In the genomic region with DNA sequence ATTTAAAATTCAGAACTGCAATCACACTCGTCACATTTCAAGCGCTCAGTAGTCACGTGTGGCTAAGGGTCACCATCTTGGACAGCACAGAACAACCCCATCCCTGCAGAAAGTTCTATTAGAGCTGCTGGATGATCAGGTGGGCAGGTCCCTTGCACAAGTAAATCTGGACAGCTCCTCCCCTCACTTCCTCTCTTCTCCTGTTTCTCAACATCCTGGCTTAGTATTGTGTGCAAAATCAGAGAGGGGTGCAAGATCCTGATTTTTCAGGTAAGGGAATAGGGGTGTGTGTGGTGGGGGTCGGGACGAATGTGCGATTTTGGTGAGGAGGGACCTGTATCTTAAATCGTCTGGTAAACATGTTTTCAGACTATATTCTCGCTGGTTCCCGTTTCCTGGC, we compare ENCODE assay signal across 11 cellular contexts. TPM values are rescaled to one million over a fixed set of nuclear protein-coding genes. Genes with fewer than 3 reads are reported as not detected.
DNase-seq lines count a peak whose midpoint lies in the region; ATAC-seq and TF ChIP-seq lines count a peak whose summit lies in the region.
"Had no signal": no experiment of that assay in that cellular context is flagged by ENCODE, and none has a peak within 500 bp of the region (broad histone marks: within the 10 kb centered on the region; RNA-seq: fewer than 3 reads in every experiment).

A gene (plus strand): TSS at position 223 of the 400 bp plus-strand sequence. CDS start 2,512 bp downstream, outside the sequence.

- CTCF ChIA-PET in MCF 10A (lab: Yijun Ruan, JAX), result interaction anchor here (0.6 to 1.0 kb wide), 4 partner anchors 16 to 212 kb away, joined by 3 to 5 read pairs (median 3); no protein-coding TSS in a partner anchor

- H3K36me3 Mint-ChIP-seq in MCF 10A (ENCODE audit: insufficient read depth, unreplicated experiment), result peaks cover 6% of the 10 kb centered on the region
- peaks cover 39% of the 10 kb centered on the region for H3K36me3 Mint-ChIP-seq in effector memory CD8-positive, alpha-beta T cell (ENCODE audit: insufficient read depth)
- no peaks in the 10 kb centered on the region for H3K36me3 Mint-ChIP-seq in stimulated activated memory B cell treated with anti-CD40 and anti-IgM and Interleukin-4, amounts not matched to agents 10 μg/mL and 1 μg/mL and 100 μg/mL, for 72 hours

- POLR2A ChIA-PET in MCF 10A (lab: Yijun Ruan, JAX), result no interaction called here

- H3K4me1 ChIP-seq in breast epithelium (no peaks in the 10 kb centered on the region), muscle layer of duodenum (ENCODE audit: control insufficient read depth in 1 of 2, insufficient read depth in 2 of 2, low read length in 2 of 2) (peaks cover 0 to 4% of the 10 kb centered on the region in 2 donors), uterus (no peaks in the 10 kb centered on the region), Karpas-422 (ENCODE audit: low read length) (no peaks in the 10 kb centered on the region)

- no peak within 1 kb of the TSS for H3K27ac Mint-ChIP-seq in MCF 10A (ENCODE audit: low read depth, unreplicated experiment)
- H3K27ac Mint-ChIP-seq in effector memory CD8-positive, alpha-beta T cell, result peak within 1 kb of the TSS; percentile 88 to 92
- no peak within 1 kb of the TSS for H3K27ac Mint-ChIP-seq in stimulated activated memory B cell treated with anti-CD40 and anti-IgM and Interleukin-4, amounts not matched to agents 10 μg/mL and 1 μg/mL and 100 μg/mL, for 72 hours
- H3K27ac Mint-ChIP-seq: B cell, progenitor cell of endocrine pancreas had no signal

- H3K9me3 ChIP-seq in breast epithelium (no peaks in the 10 kb centered on the region), muscle layer of duodenum (ENCODE audit: control insufficient read depth in 1 of 2, low read length in 2 of 2) (no peaks in the 10 kb centered on the region), uterus (no peaks in the 10 kb centered on the region), Karpas-422 (ENCODE audit: low read length) (no peaks in the 10 kb centered on the region)

- no peaks in the 10 kb centered on the region for H3K9me2 ChIP-seq in Karpas-422 (replicated peaks; ENCODE audit: insufficient read depth, low read length)

- peak; percentile 63 for ATAC-seq in effector memory CD8-positive, alpha-beta T cell (replicated peaks)
- no peak for ATAC-seq in stimulated activated memory B cell treated with anti-CD40 and anti-IgM and Interleukin-4, amounts not matched to agents 10 μg/mL and 1 μg/mL and 100 μg/mL, for 72 hours

- H3K9me3 Mint-ChIP-seq in MCF 10A (ENCODE audit: unreplicated experiment), result no peaks in the 10 kb centered on the region
- peaks cover under 1 to 2% of the 10 kb centered on the region in 2 donors for H3K9me3 Mint-ChIP-seq in effector memory CD8-positive, alpha-beta T cell
- no peaks in the 10 kb centered on the region for H3K9me3 Mint-ChIP-seq in stimulated activated memory B cell treated with anti-CD40 and anti-IgM and Interleukin-4, amounts not matched to agents 10 μg/mL and 1 μg/mL and 100 μg/mL, for 72 hours

- no peaks in the 10 kb centered on the region for H3K79me2 ChIP-seq in Karpas-422 (ENCODE audit: low read length)

- H3K27me3 ChIP-seq in breast epithelium, result no peaks in the 10 kb centered on the region
- no peaks in the 10 kb centered on the region for H3K27me3 ChIP-seq in muscle layer of duodenum (ENCODE audit: low read depth, low read length)
- no peaks in the 10 kb centered on the region for H3K27me3 ChIP-seq in uterus
- 0 out of 2 replicates have a peak, but pooled peaks cover 5% of the 10 kb centered on the region for H3K27me3 ChIP-seq in Karpas-422 (ENCODE audit: low read length)

- no peaks in the 10 kb centered on the region for H3K27me3 Mint-ChIP-seq in MCF 10A (ENCODE audit: insufficient read depth, unreplicated experiment)
- H3K27me3 Mint-ChIP-seq in effector memory CD8-positive, alpha-beta T cell, result no peaks in the 10 kb centered on the region
- peaks cover 36% of the 10 kb centered on the region for H3K27me3 Mint-ChIP-seq in stimulated activated memory B cell treated with anti-CD40 and anti-IgM and Interleukin-4, amounts not matched to agents 10 μg/mL and 1 μg/mL and 100 μg/mL, for 72 hours
- H3K27me3 Mint-ChIP-seq: progenitor cell of endocrine pancreas had no signal

- no peak for DNase-seq in breast epithelium (ENCODE audit: low spot score in 2 of 2)
- DNase-seq in MCF 10A (ENCODE audit: unreplicated experiment), result no peak
- no peak for DNase-seq in effector memory CD8-positive, alpha-beta T cell
- DNase-seq in uterus, result peak in 1 of 2 donors; percentile 32
- no peak for DNase-seq in Karpas-422
- no peak for DNase-seq in islet precursor cell

- no peak for TF ChIP-seq CTCF in breast epithelium (IDR thresholded peaks at IDR 0.05)
- no peak for TF ChIP-seq CTCF in MCF 10A (IDR thresholded peaks at IDR 0.05; ENCODE audit: unreplicated experiment)
- TF ChIP-seq CTCF in uterus (IDR thresholded peaks at IDR 0.05), result no peak

- intact Hi-C loops in breast epithelium (cut with DNase I; ENCODE audit: low total_unique reads), result no loop called here
- intact Hi-C loops in MCF 10A (cut with micrococcal nuclease), result no loop called here
- intact Hi-C loops in uterus (cut with DNase I; ENCODE audit: low total_unique reads), result no loop called here

- H3K4me2 ChIP-seq in Karpas-422 (ENCODE audit: low read depth, low read length, poor library complexity, severe bottlenecking), result no peak within 1 kb of the TSS

- H3K27ac ChIP-seq in breast epithelium (peak within 1 kb of the TSS; percentile 1 to 78), muscle layer of duodenum (ENCODE audit: low read length) (peak within 1 kb of the TSS; percentile 83), uterus (peak within 1 kb of the TSS; percentile 55 to 62), Karpas-422 (ENCODE audit: low read length) (no peak within 1 kb of the TSS)
- H3K27ac ChIP-seq: RWPE1 had no signal

- no peaks in the 10 kb centered on the region for H3K4me1 Mint-ChIP-seq in MCF 10A (ENCODE audit: insufficient read depth, unreplicated experiment)
- H3K4me1 Mint-ChIP-seq in effector memory CD8-positive, alpha-beta T cell (ENCODE audit: low read depth in 2 of 2), result peaks cover 48 to 60% of the 10 kb centered on the region in 2 donors
- H3K4me1 Mint-ChIP-seq in stimulated activated memory B cell treated with anti-CD40 and anti-IgM and Interleukin-4, amounts not matched to agents 10 μg/mL and 1 μg/mL and 100 μg/mL, for 72 hours, result peaks cover 11% of the 10 kb centered on the region
- H3K4me1 Mint-ChIP-seq: B cell had no signal

- H4K20me1 ChIP-seq in Karpas-422 (ENCODE audit: insufficient read depth, low read depth, low read length), result no peaks in the 10 kb centered on the region

- no peak within 1 kb of the TSS for H3K9ac ChIP-seq in Karpas-422 (ENCODE audit: low read length)

- no peak within 1 kb of the TSS for H2AFZ ChIP-seq in Karpas-422 (ENCODE audit: low read length)

- H3K36me3 ChIP-seq in breast epithelium, result no peaks in the 10 kb centered on the region
- peaks cover 0 to 1% of the 10 kb centered on the region in 2 donors for H3K36me3 ChIP-seq in muscle layer of duodenum (ENCODE audit: control insufficient read depth in 1 of 2, insufficient read depth in 2 of 2, low read length in 2 of 2)
- no peaks in the 10 kb centered on the region for H3K36me3 ChIP-seq in uterus
- H3K36me3 ChIP-seq in Karpas-422 (ENCODE audit: insufficient read depth, low read length), result no peaks in the 10 kb centered on the region

- no TSS peak for BruUV-seq in MCF 10A (replicated peaks; lab: Mats Ljungman, UMichigan)

- H3K4me3 ChIP-seq in breast epithelium (peak within 1 kb of the TSS; percentile 40 to 63 (median 44)), muscle layer of duodenum (ENCODE audit: low read depth in 1 of 2, low read length in 2 of 2) (peak within 1 kb of the TSS; percentile 57 to 62), uterus (peak within 1 kb of the TSS; percentile 23 to 27), Karpas-422 (ENCODE audit: low read length) (no peak within 1 kb of the TSS)

- TF ChIP-seq POLR2A in breast epithelium (IDR thresholded peaks at IDR 0.05), result no peak
- TF ChIP-seq POLR2A in uterus (IDR thresholded peaks at IDR 0.05), result peak in 1 of 2 donors; percentile 66

- H3K4me3 Mint-ChIP-seq in MCF 10A (ENCODE audit: unreplicated experiment), result no peak within 1 kb of the TSS
- H3K4me3 Mint-ChIP-seq in effector memory CD8-positive, alpha-beta T cell, result peak within 1 kb of the TSS; percentile 87 to 94
- H3K4me3 Mint-ChIP-seq in stimulated activated memory B cell treated with anti-CD40 and anti-IgM and Interleukin-4, amounts not matched to agents 10 μg/mL and 1 μg/mL and 100 μg/mL, for 72 hours, result no peak within 1 kb of the TSS
- H3K4me3 Mint-ChIP-seq: B cell had no signal

RNA-seq across cellular contexts. Expression of the gene that starts here (rescaled TPM):
- total RNA-seq in breast epithelium (10 to 100 TPM; 19.3 to 29.8 (median 29.2) TPM), MCF 10A (2022) (not detected in 2 replicates), uterus (100 to 1,000 TPM in 1 of 4 donors, 10 to 100 TPM in 3; 39.0 to 116 (median 75.7) TPM)
- not detected in 2 replicates for total RNA-seq in Karpas-422 (2014; rRNA removed; shearing (Covaris generic); ENCODE audit: low replicate concordance)
- total RNA-seq: progenitor cell of endocrine pancreas had no signal

Comparison
In these comparisons a context has a peak if more than half of its experiments do, and no peak if none do; other contexts are left out.
1. RNA of the gene that starts here (total RNA-seq): 39.0 to 116 TPM in uterus and 19.3 to 29.8 TPM in breast epithelium; not detected in MCF 10A and not detected in Karpas-422; every median in the first group is over 10 times any median in the second.
2. H3K27ac Mint-ChIP-seq: peak in effector memory CD8-positive, alpha-beta T cell (2 of 2); none in MCF 10A (single experiment) and stimulated activated memory B cell treated with anti-CD40 and anti-IgM and Interleukin-4, amounts not matched to agents 10 μg/mL and 1 μg/mL and 100 μg/mL, for 72 hours (single experiment).
3. H3K4me3 Mint-ChIP-seq: peak in effector memory CD8-positive, alpha-beta T cell (2 of 2); none in MCF 10A (single experiment) and stimulated activated memory B cell treated with anti-CD40 and anti-IgM and Interleukin-4, amounts not matched to agents 10 μg/mL and 1 μg/mL and 100 μg/mL, for 72 hours (single experiment).